In genomic region chr6:36358235-36358915, GRCh38 we compare ENCODE assay signal across 1 cellular context.
A peak's percentile ranks its signal among the peaks of the same experiment; 100 is the strongest.
TF ChIP-seq lines count a peak whose summit lies in the region.

No MANE protein-coding gene starts in this region.

TF ChIP-seq in K562, 482 proteins besides CTCF, POLR2A, EP300 and RAD21 (continued from another document and continues in another):
- TF ChIP-seq PRDM10 (IDR thresholded peaks at IDR 0.05; ENCODE audit: partially characterized antibody) (peak; percentile 40), SAFB2 (IDR thresholded peaks at IDR 0.05; ENCODE audit: borderline replicate concordance, low read depth, low read length, severe bottlenecking) (no peak), VEZF1 (CRISPR knock-in tag; IDR thresholded peaks at IDR 0.05) (peak; percentile 31; the same call in 1 of the 2 replicates), NRF1 (conservative IDR thresholded peaks at IDR 0.05 in 1 of 2, IDR thresholded peaks at IDR 0.05 in 1 of 2) (0 out of 4 replicates have a peak, but pooled peaks of 1 of the 2 experiments have one; percentile 14), MED1 (CRISPR knock-in tag; IDR thresholded peaks at IDR 0.05; ENCODE audit: borderline replicate concordance) (no peak), BDP1 (IDR thresholded peaks at IDR 0.05; ENCODE audit: insufficient read depth, insufficient read length) (no peak), NFXL1 (CRISPR knock-in tag; IDR thresholded peaks at IDR 0.05) (no peak), RNF2 (IDR thresholded peaks at IDR 0.05) (no peak), MTA1 (IDR thresholded peaks at IDR 0.05; ENCODE audit: borderline replicate concordance) (no peak), NFIC (IDR thresholded peaks at IDR 0.05) (no peak), SMARCE1 (IDR thresholded peaks at IDR 0.05) (no peak), CUX1 (CRISPR knock-in tag; IDR thresholded peaks at IDR 0.05) (no peak), MTA3 (IDR thresholded peaks at IDR 0.05; ENCODE audit: borderline replicate concordance) (no peak), MCM3 (IDR thresholded peaks at IDR 0.05) (no peak), CHD2 (IDR thresholded peaks at IDR 0.05; ENCODE audit: low read depth, low read length) (no peak), LEF1 (IDR thresholded peaks at IDR 0.05) (no peak), NCOA2 (IDR thresholded peaks at IDR 0.05; ENCODE audit: partially characterized antibody in 2 of 2) (no peak), ZNF592 (IDR thresholded peaks at IDR 0.05) (no peak), RHOXF2B (CRISPR knock-in tag; conservative IDR thresholded peaks at IDR 0.05) (no peak), ZBTB26 (CRISPR knock-in tag; IDR thresholded peaks at IDR 0.05) (no peak), ZNF398 (CRISPR knock-in tag; IDR thresholded peaks at IDR 0.05) (no peak), ZBTB34 (CRISPR knock-in tag; IDR thresholded peaks at IDR 0.05) (no peak), PATZ1 (CRISPR knock-in tag; IDR thresholded peaks at IDR 0.05; ENCODE audit: borderline replicate concordance) (no peak), ZNF609 (CRISPR knock-in tag; IDR thresholded peaks at IDR 0.05; ENCODE audit: borderline replicate concordance) (no peak), POLR2H (tag; IDR thresholded peaks at IDR 0.05; ENCODE audit: low read depth) (no peak)
